15 cellular contexts compared by ENCODE assay signal in the genomic region with DNA sequence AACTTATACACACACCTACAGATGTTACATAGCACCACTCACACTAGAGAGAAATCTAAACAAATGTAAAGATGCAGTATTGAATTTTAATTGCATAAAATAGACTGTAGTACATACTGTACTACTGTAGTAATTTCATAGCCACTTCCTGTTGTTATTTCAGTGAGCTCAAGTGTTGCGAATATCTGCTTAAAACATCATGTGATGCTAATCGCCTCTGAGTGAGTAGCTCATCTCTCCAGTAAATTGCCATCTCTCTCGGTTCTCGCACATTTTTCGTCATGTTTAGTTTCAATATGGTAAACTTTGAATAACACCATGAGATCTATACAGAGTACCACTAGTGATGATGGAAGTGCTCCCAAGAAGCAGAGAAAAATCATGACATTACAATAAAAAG. TPM values are rescaled to one million over a fixed set of nuclear protein-coding genes. Genes with fewer than 3 reads are reported as not detected.
A peak's percentile ranks its signal among the peaks of the same experiment; 100 is the strongest.
DNase-seq lines count a peak whose midpoint lies in the region; ATAC-seq, FAIRE-seq and TF ChIP-seq lines count a peak whose summit lies in the region.
"Had no signal": no experiment of that assay in that cellular context is flagged by ENCODE, and none has a peak within 500 bp of the region (broad histone marks: within the 10 kb centered on the region; RNA-seq: fewer than 3 reads in every experiment).

No MANE protein-coding gene starts in this region.

- H2BK20ac ChIP-seq in IMR-90 (ENCODE audit: low read depth, low read length), result 0 out of 2 replicates have a peak overlapping the region, but pooled peaks have one; percentile 2

- no peak overlapping the region for H2AK5ac ChIP-seq in IMR-90 (ENCODE audit: low read depth, low read length)

- H2AFZ ChIP-seq in IMR-90 (replicated peaks; ENCODE audit: low read length, poor library complexity), result no peak overlapping the region
- H2AFZ ChIP-seq in K562 (ENCODE audit: low read depth, low read length), result peak overlapping the region; percentile 42

- no peak for TF ChIP-seq RAD21 in IMR-90 (IDR thresholded peaks at IDR 0.05; ENCODE audit: low read length)
- no peak for TF ChIP-seq RAD21 in K562 (CRISPR knock-in tag; conservative IDR thresholded peaks at IDR 0.05 in 1 of 2, IDR thresholded peaks at IDR 0.05 in 1 of 2)

- H3K9me1 ChIP-seq in IMR-90 (ENCODE audit: insufficient read depth, low read length) (peaks cover 10% of the 10 kb centered on the region), K562 (ENCODE audit: control insufficient read depth, insufficient read depth, low read length) (no peaks in the 10 kb centered on the region)

- H3K4me3 ChIP-seq in IMR-90 (ENCODE audit: insufficient read depth, low read depth, low read length) (no peak overlapping the region), K562 (no peak overlapping the region), fibroblast of pulmonary artery (replicated peaks; ENCODE audit: low read depth, low read length) (no peak overlapping the region)
- H3K4me3 ChIP-seq: SJSA1 had no signal

- POLR2A ChIA-PET in IMR-90 (lab: Charles Lee; ENCODE audit: unreplicated experiment) (interaction anchor here (0.6 kb wide), 1 partner anchor 96 kb away, joined by 3 read pairs; no protein-coding TSS in a partner anchor), K562 (lab: Yijun Ruan, JAX) (no interaction called here)

- no peak for ATAC-seq in IMR-90 (ENCODE audit: low read depth)
- ATAC-seq in K562, result no peak
- no peak for ATAC-seq in HG03439 (IDR thresholded peaks at IDR 0.05; ENCODE audit: unreplicated experiment)

- no peak overlapping the region for H3K23ac ChIP-seq in IMR-90 (ENCODE audit: low read depth, low read length)

- H3K27me3 ChIP-seq in IMR-90 (ENCODE audit: control insufficient read depth, insufficient read depth, low read length), result no peaks in the 10 kb centered on the region
- H3K27me3 ChIP-seq in K562 (ENCODE audit: control insufficient read depth in 2 of 2, insufficient read depth in 2 of 2, low read length in 2 of 2), result no peaks in the 10 kb centered on the region
- H3K27me3 ChIP-seq: SJSA1 had no signal

- H3K79me2 ChIP-seq in K562 (ENCODE audit: control insufficient read depth, insufficient read depth, low read length), result no peaks in the 10 kb centered on the region

- H3K9me3 Mint-ChIP-seq in osteocyte (ENCODE audit: unreplicated experiment), result peaks cover 19% of the 10 kb centered on the region

- no peak for TF ChIP-seq EP300 in K562 (IDR thresholded peaks at IDR 0.05; ENCODE audit: low read length)

- intact Hi-C loops in IMR-90 (cut with micrococcal nuclease) (no loop called here), K562 (cut with micrococcal nuclease) (no loop called here)

- WGBS in IMR-90 (ENCODE audit: extremely low coverage in 2 of 2, insufficient read length in 1 of 2), 2 experiments, result no CpG with 5 or more reads among the region's 5 CpGs
- WGBS in K562 (ENCODE audit: insufficient coverage, low coverage, missing lambda C conversion rate), result 3% methylated on average over 5 of the region's 5 CpGs

- no peaks in the 10 kb centered on the region; a peak in 1 of 4 replicates for H3K79me1 ChIP-seq in IMR-90 (ENCODE audit: low read depth in 1 of 2, low read length in 2 of 2)

- no peak overlapping the region for H2BK120ac ChIP-seq in IMR-90 (ENCODE audit: low read depth, low read length)

- H3K9ac ChIP-seq in IMR-90 (ENCODE audit: low read depth, low read length) (no peak overlapping the region), K562 (ENCODE audit: insufficient read depth in 1 of 2, low read depth in 2 of 2, low read length in 2 of 2) (no peak overlapping the region)

- dilution Hi-C loops in IMR-90 (cut with HindIII; ENCODE audit: low sequenced_read_pairs, unreplicated experiment), result no loop called here

- no peak overlapping the region for H3K4me2 ChIP-seq in IMR-90 (ENCODE audit: low read depth, low read length)
- H3K4me2 ChIP-seq in K562 (ENCODE audit: insufficient read depth, low read length), result no peak overlapping the region

- H3K36me3 Mint-ChIP-seq in osteocyte (ENCODE audit: unreplicated experiment), result peaks cover 9% of the 10 kb centered on the region

- H3K27ac Mint-ChIP-seq in osteocyte (ENCODE audit: unreplicated experiment), result peak overlapping the region; percentile 93
- H3K27ac Mint-ChIP-seq: HFFc6 had no signal

- H3K9me3 ChIP-seq in IMR-90 (ENCODE audit: control insufficient read depth, insufficient read depth, low read length) (no peaks in the 10 kb centered on the region), K562 (replicated peaks; ENCODE audit: control insufficient read depth, insufficient read depth, low read depth, low read length) (no peaks in the 10 kb centered on the region)

- H4K91ac ChIP-seq in IMR-90 (ENCODE audit: insufficient read depth, low read depth, low read length), result no peak overlapping the region

- peaks cover 44% of the 10 kb centered on the region for H3K4me1 Mint-ChIP-seq in osteocyte (ENCODE audit: unreplicated experiment)

- FAIRE-seq in K562 (lab: Jason Lieb, UNC) (no peak), urothelium cell line (lab: Jason Lieb, UNC) (no peak)

- BruUV-seq in IMR-90 (replicated peaks; lab: Mats Ljungman, UMichigan), result no TSS peak
- no TSS peak for BruUV-seq in K562 (replicated peaks; lab: Mats Ljungman, UMichigan)

- CTCF ChIA-PET in IMR-90 (lab: Yijun Ruan, JAX) (interaction anchor here (1.2 kb wide), 1 partner anchor 22 kb away, joined by 3 read pairs; a partner anchor contains a TSS), K562 (lab: Yijun Ruan, JAX; ENCODE audit: low intra/inter-chr PET ratio) (no interaction called here)

- H2BK15ac ChIP-seq in IMR-90 (ENCODE audit: low read depth, low read length), result no peak overlapping the region

- no peak overlapping the region for H3K56ac ChIP-seq in IMR-90 (ENCODE audit: extremely low read depth, insufficient read depth, low read length)

- in situ Hi-C loops in IMR-90 (cut with MboI; ENCODE audit: low sequenced_read_pairs) (no loop called here), K562 (cut with MboI) (no loop called here)

- no peak overlapping the region for H3K27ac ChIP-seq in IMR-90 (ENCODE audit: insufficient read depth, low read length)
- H3K27ac ChIP-seq in K562 (ENCODE audit: extremely low read depth, low read depth, low read length), result no peak overlapping the region
- H3K27ac ChIP-seq: SJSA1 had no signal

- no peaks in the 10 kb centered on the region for H4K20me1 ChIP-seq in IMR-90 (ENCODE audit: insufficient read depth, low read length)
- no peaks in the 10 kb centered on the region for H4K20me1 ChIP-seq in K562 (replicated peaks; ENCODE audit: control insufficient read depth, insufficient read depth, low read length)

- TF ChIP-seq CTCF in IMR-90 (conservative IDR thresholded peaks at IDR 0.05; ENCODE audit: low read depth, low read length), result no peak
- no peak for TF ChIP-seq CTCF in K562 (IDR thresholded peaks at IDR 0.05 in 2 of 3, conservative IDR thresholded peaks at IDR 0.05 in 1 of 3; ENCODE audit: insufficient read depth in 2 of 3, low read depth in 1 of 3, low read length in 3 of 3)
- no peak for TF ChIP-seq CTCF in fibroblast of pulmonary artery (IDR thresholded peaks at IDR 0.05; ENCODE audit: low read length, missing control alignments)
- no peak for TF ChIP-seq CTCF in osteocyte (IDR thresholded peaks at IDR 0.05)

- H3K27me3 Mint-ChIP-seq in osteocyte (ENCODE audit: unreplicated experiment), result no peaks in the 10 kb centered on the region

- TF ChIP-seq POLR2A in IMR-90 (IDR thresholded peaks at IDR 0.05; ENCODE audit: low read depth, low read length) (no peak), K562 (conservative IDR thresholded peaks at IDR 0.05) (no peak)

- H3K18ac ChIP-seq in IMR-90 (ENCODE audit: low read depth, low read length), result no peak overlapping the region

- H3K4me1 ChIP-seq in IMR-90 (ENCODE audit: control insufficient read depth, insufficient read depth, low read length) (peaks cover 9% of the 10 kb centered on the region), K562 (replicated peaks in 1 of 2; ENCODE audit: control insufficient read depth in 2 of 2, insufficient read depth in 2 of 2, low read length in 2 of 2) (no peaks in the 10 kb centered on the region)
- H3K4me1 ChIP-seq: Caco-2 had no signal

- H3K36me3 ChIP-seq in IMR-90 (ENCODE audit: control insufficient read depth, insufficient read depth, low read length), result no peaks in the 10 kb centered on the region
- H3K36me3 ChIP-seq in K562 (ENCODE audit: control insufficient read depth, insufficient read depth, low read length), result no peaks in the 10 kb centered on the region
- H3K36me3 ChIP-seq: SJSA1 had no signal

- no peak overlapping the region for H3K4ac ChIP-seq in IMR-90 (ENCODE audit: low read depth, low read length)

- DNase-seq in IMR-90 (no peak), K562 (ENCODE audit: extremely low read depth in 1 of 4, low spot score in 3 of 4) (no peak), fibroblast of pulmonary artery (ENCODE audit: low read depth) (peak; percentile 24), osteocyte (ENCODE audit: extremely low spot score, unreplicated experiment) (no peak), urothelium cell line (ENCODE audit: low spot score) (no peak)
- DNase-seq in stimulated activated CD4-positive, alpha-beta T cell treated with anti-CD3 and anti-CD28 coated beads, Interleukin-2, amount 100 ng/mL, for 24 hours, result no peak
- DNase-seq: ACHN, Caco-2, EL, HFFc6, NCI-H187 treated with DMSO at 0.1 percent for 48 hours, NCI-H345, NCI-H526 had no signal

- peak overlapping the region; percentile 33 for H3K4me3 Mint-ChIP-seq in osteocyte (ENCODE audit: unreplicated experiment)
- H3K4me3 Mint-ChIP-seq: HFFc6 had no signal

- no peak overlapping the region for H4K5ac ChIP-seq in IMR-90 (ENCODE audit: low read depth, low read length)

- H3K14ac ChIP-seq in IMR-90 (replicated peaks; ENCODE audit: low read depth, low read length), result no peak overlapping the region

- H2AK9ac ChIP-seq in IMR-90 (replicated peaks; ENCODE audit: low read depth, low read length, poor library complexity), result no peak overlapping the region

- H2BK5ac ChIP-seq in IMR-90 (ENCODE audit: low read depth, low read length, poor library complexity, severe bottlenecking), result no peak overlapping the region

- no peak overlapping the region for H4K8ac ChIP-seq in IMR-90 (ENCODE audit: low read depth in 2 of 2, low read length in 2 of 2)

RNA-seq across cellular contexts. Expression of a gene that starts 22.0 kb away (rescaled TPM):
- total RNA-seq in IMR-90 (2012; rRNA removed) (13.9 and 16.0 TPM in 2 replicates), K562 (2014; rRNA removed) (not detected in 2 replicates), K562 (2014; rRNA removed; fragmentation: Illumina TruSeq; extraction: Trizol) (not detected in 2 replicates), K562 (2015; rRNA removed; fragmentation: Illumina TruSeq; extraction: Trizol) (not detected in 2 replicates), K562 (2021) (0.07 and 0.27 TPM in 2 replicates), osteocyte (44.9 and 45.3 TPM in 2 replicates)
- polyA plus RNA-seq in IMR-90 (2012; rRNA removed) (3.6 TPM in 2 replicates), K562 (2011; rRNA removed) (not detected in 2 replicates), K562 (2014; fragmentation: Illumina TruSeq; extraction: Trizol) (not detected in 2 replicates), K562 (2014; fragmentation: Nextera tagmentation; extraction: Ambion mirVana) (not detected), K562 (2014; rRNA removed) (not detected in 2 replicates)
- polyA plus RNA-seq in IMR-90 (2012; cell fraction: cytosol; rRNA removed), result 1.3 and 1.6 TPM in 2 replicates
- polyA plus RNA-seq in IMR-90 (2012; cell fraction: nucleus; rRNA removed; ENCODE audit: low replicate concordance), result 9.9 and 15.0 TPM in 2 replicates
- total RNA-seq in K562 (2011; cell fraction: chromatin; rRNA removed; ENCODE audit: low replicate concordance), result 0.26 TPM in 1 of 2 replicates, not detected in the other
- 0.13 TPM in 1 of 2 replicates, not detected in the other for total RNA-seq in K562 (2011; cell fraction: nucleolus; rRNA removed)
- not detected in 2 replicates for total RNA-seq in K562 (2011; cell fraction: nucleoplasm; rRNA removed)
- polyA plus RNA-seq in K562 (2011; cell fraction: cytosol; rRNA removed), result 0.01 TPM in 1 of 2 replicates, not detected in the other
- polyA plus RNA-seq in K562 (2011; cell fraction: nucleus; rRNA removed), result 0.01 and 0.06 TPM in 2 replicates
- polyA plus RNA-seq in K562 (2012), result 0.03 TPM in 1 of 2 replicates, not detected in the other
- polyA minus RNA-seq in K562 (2011; rRNA and poly(A)+ RNA removed), result 0.21 TPM in 1 of 2 replicates, not detected in the other
- 1.0 TPM in 1 of 2 replicates, not detected in the other for polyA minus RNA-seq in K562 (2011; cell fraction: cytosol; rRNA and poly(A)+ RNA removed)
- 0.11 TPM in 1 of 2 replicates, not detected in the other for polyA minus RNA-seq in K562 (2011; cell fraction: nucleus; rRNA and poly(A)+ RNA removed)

RNA-seq across cellular contexts. Expression of a gene that starts 38.5 kb away (rescaled TPM):
- total RNA-seq in IMR-90 (2012; rRNA removed), result 28.0 and 31.1 TPM in 2 replicates
- polyA plus RNA-seq in IMR-90 (2012; rRNA removed), result 10.9 and 11.4 TPM in 2 replicates
- polyA plus RNA-seq in IMR-90 (2012; cell fraction: cytosol; rRNA removed), result 1.5 and 3.1 TPM in 2 replicates
- polyA plus RNA-seq in IMR-90 (2012; cell fraction: nucleus; rRNA removed; ENCODE audit: low replicate concordance), result 19.0 and 31.7 TPM in 2 replicates
- 61.0 and 102 TPM in 2 replicates for total RNA-seq in K562 (2011; cell fraction: chromatin; rRNA removed; ENCODE audit: low replicate concordance)
- total RNA-seq in K562 (2011; cell fraction: nucleolus; rRNA removed), result 38.4 and 42.2 TPM in 2 replicates
- total RNA-seq in K562 (2011; cell fraction: nucleoplasm; rRNA removed), result 64.7 and 82.1 TPM in 2 replicates
- total RNA-seq in K562 (2014; rRNA removed), result 28.1 and 31.2 TPM in 2 replicates
- total RNA-seq in K562 (2014; rRNA removed; fragmentation: Illumina TruSeq; extraction: Trizol), result 46.2 and 55.4 TPM in 2 replicates
- total RNA-seq in K562 (2015; rRNA removed; fragmentation: Illumina TruSeq; extraction: Trizol), result 38.3 and 46.7 TPM in 2 replicates
- 38.9 and 51.0 TPM in 2 replicates for total RNA-seq in K562 (2021)
- 24.0 and 33.8 TPM in 2 replicates for polyA plus RNA-seq in K562 (2011; rRNA removed)
- polyA plus RNA-seq in K562 (2011; cell fraction: cytosol; rRNA removed), result 9.8 and 15.8 TPM in 2 replicates
- polyA plus RNA-seq in K562 (2011; cell fraction: nucleus; rRNA removed), result 43.1 and 48.3 TPM in 2 replicates
- 6.7 and 24.7 TPM in 2 replicates for polyA plus RNA-seq in K562 (2012)
- 29.8 and 37.0 TPM in 2 replicates for polyA plus RNA-seq in K562 (2014; fragmentation: Illumina TruSeq; extraction: Trizol)
- 10 to 100 TPM; 28.1 to 49.3 TPM for polyA plus RNA-seq in K562 (2014; fragmentation: Nextera tagmentation; extraction: Ambion mirVana)
- 33.7 and 34.1 TPM in 2 replicates for polyA plus RNA-seq in K562 (2014; rRNA removed)
- polyA minus RNA-seq in K562 (2011; rRNA and poly(A)+ RNA removed), result 60.0 and 62.1 TPM in 2 replicates
- polyA minus RNA-seq in K562 (2011; cell fraction: cytosol; rRNA and poly(A)+ RNA removed), result 15.7 and 19.6 TPM in 2 replicates
- 69.1 and 104 TPM in 2 replicates for polyA minus RNA-seq in K562 (2011; cell fraction: nucleus; rRNA and poly(A)+ RNA removed)
- total RNA-seq in osteocyte, result 16.7 and 19.6 TPM in 2 replicates

RNA-seq across cellular contexts. Expression of a gene that starts 38.6 kb away (rescaled TPM):
- total RNA-seq in IMR-90 (2012; rRNA removed) (10.8 and 11.7 TPM in 2 replicates), K562 (2014; rRNA removed) (9.8 and 9.9 TPM in 2 replicates), K562 (2014; rRNA removed; fragmentation: Illumina TruSeq; extraction: Trizol) (15.8 and 20.2 TPM in 2 replicates), K562 (2015; rRNA removed; fragmentation: Illumina TruSeq; extraction: Trizol) (7.9 and 8.9 TPM in 2 replicates), K562 (2021) (8.5 and 13.5 TPM in 2 replicates), osteocyte (19.7 and 25.3 TPM in 2 replicates)
- polyA plus RNA-seq in IMR-90 (2012; rRNA removed) (11.7 and 12.5 TPM in 2 replicates), K562 (2011; rRNA removed) (24.6 and 28.7 TPM in 2 replicates), K562 (2014; fragmentation: Illumina TruSeq; extraction: Trizol) (10.5 and 11.7 TPM in 2 replicates), K562 (2014; fragmentation: Nextera tagmentation; extraction: Ambion mirVana) (10 to 100 TPM; 11.9 to 16.4 TPM), K562 (2014; rRNA removed) (12.3 and 12.8 TPM in 2 replicates)
- 5.8 and 5.9 TPM in 2 replicates for polyA plus RNA-seq in IMR-90 (2012; cell fraction: cytosol; rRNA removed)
- polyA plus RNA-seq in IMR-90 (2012; cell fraction: nucleus; rRNA removed; ENCODE audit: low replicate concordance), result 9.0 and 29.1 TPM in 2 replicates
- 24.0 and 49.2 TPM in 2 replicates for total RNA-seq in K562 (2011; cell fraction: chromatin; rRNA removed; ENCODE audit: low replicate concordance)
- total RNA-seq in K562 (2011; cell fraction: nucleolus; rRNA removed), result 20.5 and 24.2 TPM in 2 replicates
- total RNA-seq in K562 (2011; cell fraction: nucleoplasm; rRNA removed), result 19.1 and 29.8 TPM in 2 replicates
- 6.1 and 8.0 TPM in 2 replicates for polyA plus RNA-seq in K562 (2011; cell fraction: cytosol; rRNA removed)
- 29.0 and 43.6 TPM in 2 replicates for polyA plus RNA-seq in K562 (2011; cell fraction: nucleus; rRNA removed)
- polyA plus RNA-seq in K562 (2012), result 7.4 and 11.8 TPM in 2 replicates
- polyA minus RNA-seq in K562 (2011; rRNA and poly(A)+ RNA removed), result 15.7 and 16.5 TPM in 2 replicates
- 8.0 and 8.2 TPM in 2 replicates for polyA minus RNA-seq in K562 (2011; cell fraction: cytosol; rRNA and poly(A)+ RNA removed)
- polyA minus RNA-seq in K562 (2011; cell fraction: nucleus; rRNA and poly(A)+ RNA removed), result 21.0 and 35.0 TPM in 2 replicates

Comparison
In these comparisons a context has a peak if more than half of its experiments do, and no peak if none do; other contexts are left out.
1. RNA of a gene that starts 22.0 kb away (total RNA-seq): 44.9 to 45.3 TPM in osteocyte and 13.9 to 16.0 TPM in IMR-90; 0.07 to 0.27 TPM in K562; every median in the first group is over 10 times any median in the second.